In the genomic region with DNA sequence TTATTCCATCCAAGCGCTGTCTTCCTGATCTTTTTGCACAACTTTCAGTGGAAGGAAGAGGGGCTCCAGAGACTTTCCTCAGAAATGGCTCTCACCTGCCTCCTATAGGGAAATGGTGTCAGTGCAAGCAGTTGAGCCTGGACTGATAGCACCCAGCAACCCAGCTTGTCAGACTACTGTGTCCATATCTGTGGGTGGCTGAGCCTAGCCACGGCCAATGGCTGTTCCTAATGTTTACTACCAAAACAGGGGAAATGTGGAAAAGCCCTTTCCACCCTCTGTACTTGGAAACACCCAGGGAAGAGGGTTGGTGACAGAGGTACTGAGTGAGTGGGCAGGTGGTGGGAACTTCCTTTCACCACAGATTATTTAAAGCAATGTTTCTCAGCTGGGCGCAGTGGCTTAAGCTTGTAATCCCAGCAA, we compare ENCODE assay signal across 8 cellular contexts. TPM values are rescaled to one million over a fixed set of nuclear protein-coding genes. Genes with fewer than 3 reads are reported as not detected.
DNase-seq lines count a peak whose midpoint lies in the region; ATAC-seq and TF ChIP-seq lines count a peak whose summit lies in the region.

No MANE protein-coding gene starts in this region.

- ATAC-seq in gastroesophageal sphincter: no peak
- no peak for ATAC-seq in HG02981 (IDR thresholded peaks at IDR 0.05; ENCODE audit: unreplicated experiment)

- peaks cover 30% of the 10 kb centered on the region for H3K27me3 ChIP-seq in gastroesophageal sphincter

- TF ChIP-seq EP300 in gastroesophageal sphincter (IDR thresholded peaks at IDR 0.05): no peak

- 33 to 40% methylated on average over 1 to 2 of the region's 3 CpGs for WGBS in gastroesophageal sphincter (ENCODE audit: low coverage in 1 of 2), 2 donors

- no peak overlapping the region for H3K4me3 ChIP-seq in GM12864 (ENCODE audit: low read depth, low read length)
- H3K4me3 ChIP-seq in WI38 (ENCODE audit: low read depth, low read length): no peak overlapping the region
- no peak overlapping the region for H3K4me3 ChIP-seq in gastroesophageal sphincter

- no peak for TF ChIP-seq POLR2A in gastroesophageal sphincter (IDR thresholded peaks at IDR 0.05)

- H3K9me3 ChIP-seq in gastroesophageal sphincter: no peaks in the 10 kb centered on the region

- TF ChIP-seq CTCF in GM12864 (IDR thresholded peaks at IDR 0.05; ENCODE audit: low read depth, low read length, missing control alignments) (peak; percentile 78), WI38 (IDR thresholded peaks at IDR 0.05; ENCODE audit: low read depth, low read length) (peak; percentile 79), gastroesophageal sphincter (IDR thresholded peaks at IDR 0.05) (peak; percentile 32 to 70 (median 61))

- H3K36me3 ChIP-seq in gastroesophageal sphincter: no peaks in the 10 kb centered on the region

- peak; percentile 77 for DNase-seq in AG08396 (ENCODE audit: low spot score)
- no peak for DNase-seq in GM12864 (ENCODE audit: low read depth)
- peak; percentile 61 for DNase-seq in NCI-H146 (lab: John Stamatoyannopoulos, UW)
- DNase-seq in pons (ENCODE audit: low spot score): peak; percentile 65
- DNase-seq in activated effector memory CD4-positive, alpha-beta T cell treated with anti-CD3 and anti-CD28 coated beads, Interleukin-2, amount 50 U/mL, for 16 hours: no peak

- peaks cover 0 to 4% (median under 1%) of the 10 kb centered on the region in 3 donors for H3K4me1 ChIP-seq in gastroesophageal sphincter

- H3K27ac ChIP-seq in gastroesophageal sphincter: no peak overlapping the region

RNA-seq across cellular contexts. Expression of gene YKT6, which starts 4.3 kb away (rescaled TPM):
- total RNA-seq in gastroesophageal sphincter: 10 to 100 TPM; 50.2 to 79.2 (median 64.1) TPM

RNA-seq across cellular contexts. Expression of gene GCK, which starts 7.2 kb away (rescaled TPM):
- 1 to 10 TPM in 1 of 4 donors, under 1 TPM in 2, not detected in 1; 0.31 to 4.2 (median 0.54) TPM for total RNA-seq in gastroesophageal sphincter

RNA-seq across cellular contexts. Expression of gene MYL7, which starts 55.3 kb away (rescaled TPM):
- not detected for total RNA-seq in gastroesophageal sphincter

Comparison
In these comparisons a context has a peak if more than half of its experiments do, and no peak if none do; other contexts are left out.
1. DNase-seq: peak in AG08396 (single experiment), NCI-H146 (single experiment) and pons (single experiment); none in GM12864 (single experiment) and activated effector memory CD4-positive, alpha-beta T cell treated with anti-CD3 and anti-CD28 coated beads, Interleukin-2, amount 50 U/mL, for 16 hours (single experiment).
2. Peak in every context shown above with its lines, with median percentiles within 50 percentile points of each other: CTCF ChIP-seq.